Comparison of ENCODE assay signal across 14 cellular contexts in genomic region chr11:111531156-111531555, GRCh38. TPM values are rescaled to one million over a fixed set of nuclear protein-coding genes. Genes with fewer than 3 reads are reported as not detected.
DNase-seq lines count a peak whose midpoint lies in the region; ATAC-seq, FAIRE-seq and TF ChIP-seq lines count a peak whose summit lies in the region.
"Had no signal": no experiment of that assay in that cellular context is flagged by ENCODE, and none has a peak within 500 bp of the region (broad histone marks: within the 10 kb centered on the region; RNA-seq: fewer than 3 reads in every experiment).

No MANE protein-coding gene starts in this region.

- no peak for TF ChIP-seq RAD21 in A549 (conservative IDR thresholded peaks at IDR 0.05 in 1 of 2, IDR thresholded peaks at IDR 0.05 in 1 of 2)

- no peaks in the 10 kb centered on the region for H3K9me3 Mint-ChIP-seq in activated naive CD8-positive, alpha-beta T cell treated with anti-CD3 and anti-CD28 coated beads for 36 hours
- H3K9me3 Mint-ChIP-seq: activated naive CD4-positive, alpha-beta T cell treated with anti-CD3 and anti-CD28 coated beads, Interleukin-2, amount 50 U/mL, for 72 hours had no signal

- H3K27me3 Mint-ChIP-seq in activated naive CD8-positive, alpha-beta T cell treated with anti-CD3 and anti-CD28 coated beads for 36 hours, result peaks cover 11% of the 10 kb centered on the region

- H3K9me3 ChIP-seq in A549, result no peaks in the 10 kb centered on the region
- H3K9me3 ChIP-seq: psoas muscle had no signal

- ATAC-seq in A549 (peak in 1 of 2 experiments; percentile 39; a peak in 2 of 6 replicates), Right ventricle myocardium inferior (no peak), HG03139 (IDR thresholded peaks at IDR 0.05; ENCODE audit: unreplicated experiment) (no peak), GM18909 (IDR thresholded peaks at IDR 0.05; ENCODE audit: poor library complexity, unreplicated experiment) (no peak)

- peak overlapping the region; percentile 2 for H3K4me3 Mint-ChIP-seq in activated naive CD8-positive, alpha-beta T cell treated with anti-CD3 and anti-CD28 coated beads for 36 hours
- H3K4me3 Mint-ChIP-seq: T-helper 17 cell had no signal

- TF ChIP-seq POLR2A in A549 (IDR thresholded peaks at IDR 0.05; ENCODE audit: low read length), result no peak

- peak overlapping the region; percentile 34 to 42; a peak in 3 of 6 replicates for H3K27ac ChIP-seq in A549
- H3K27ac ChIP-seq: psoas muscle had no signal

- intact Hi-C loops in Right ventricle myocardium inferior (cut with DNase I), result no loop called here

- H3K4me1 ChIP-seq in A549, result peaks cover 38% of the 10 kb centered on the region
- H3K4me1 ChIP-seq: psoas muscle had no signal

- TF ChIP-seq CTCF in A549 (IDR thresholded peaks at IDR 0.05), result no peak

- DNase-seq in A549 (ENCODE audit: low read depth in 1 of 2, low spot score in 1 of 2), result no peak
- DNase-seq in HTR-8/SVneo (ENCODE audit: insufficient read length, low spot score), result no peak
- no peak for DNase-seq in activated naive CD8-positive, alpha-beta T cell treated with anti-CD3 and anti-CD28 coated beads for 36 hours
- DNase-seq in glomerular visceral epithelial cell (ENCODE audit: extremely low spot score), result peak; percentile 13
- DNase-seq in Right ventricle myocardium inferior (ENCODE audit: missing footprints), result no peak
- DNase-seq in DMS153 treated with DMSO at 0.1 percent for 48 hours (lab: John Stamatoyannopoulos, UW; ENCODE audit: unreplicated experiment), result no peak
- DNase-seq: DND-41, NCI-H1048, psoas muscle, T-helper 17 cell had no signal

- H3K4me3 ChIP-seq in A549, result no peak overlapping the region
- H3K4me3 ChIP-seq: psoas muscle had no signal

- FAIRE-seq in A549 (lab: Jason Lieb, UNC) (no peak), HTR-8/SVneo (lab: Jason Lieb, UNC) (peak; percentile 95)

- CTCF ChIA-PET in A549 (lab: Yijun Ruan, JAX), result interaction anchor here (1.6 kb wide), 1 partner anchor 24 kb away, joined by 3 read pairs; no protein-coding TSS in a partner anchor

- peak overlapping the region; percentile 61 for H3K4me2 ChIP-seq in A549

- peaks cover 2% of the 10 kb centered on the region for H3K36me3 Mint-ChIP-seq in activated naive CD8-positive, alpha-beta T cell treated with anti-CD3 and anti-CD28 coated beads for 36 hours
- H3K36me3 Mint-ChIP-seq: activated naive CD4-positive, alpha-beta T cell treated with anti-CD3 and anti-CD28 coated beads, Interleukin-2, amount 50 U/mL, for 72 hours had no signal

- POLR2A ChIA-PET in A549 (lab: Yijun Ruan, JAX), result interaction anchor here (0.9 to 2.3 kb wide), 2 partner anchors 9 to 19 kb away, joined by 3 to 6 read pairs; partner anchors contain the start of genes BTG4 and LAYN

- H3K4me1 Mint-ChIP-seq in activated naive CD8-positive, alpha-beta T cell treated with anti-CD3 and anti-CD28 coated beads for 36 hours, result peaks cover 61% of the 10 kb centered on the region

- peak overlapping the region; percentile 97 for H3K27ac Mint-ChIP-seq in activated naive CD8-positive, alpha-beta T cell treated with anti-CD3 and anti-CD28 coated beads for 36 hours
- H3K27ac Mint-ChIP-seq: T-helper 17 cell had no signal

- TF ChIP-seq EP300 in A549 (IDR thresholded peaks at IDR 0.05), result no peak

TF ChIP-seq in A549, 52 proteins besides CTCF, POLR2A, EP300 and RAD21:
- TF ChIP-seq FOXS1 (CRISPR knock-in tag; IDR thresholded peaks at IDR 0.05), result no peak
- TF ChIP-seq JUN (IDR thresholded peaks at IDR 0.05), result no peak
- TF ChIP-seq E2F6 (IDR thresholded peaks at IDR 0.05; ENCODE audit: borderline replicate concordance, low read depth), result no peak
- TF ChIP-seq RNF2 (IDR thresholded peaks at IDR 0.05; ENCODE audit: borderline replicate concordance, low read depth), result no peak
- TF ChIP-seq CHD4 (IDR thresholded peaks at IDR 0.05; ENCODE audit: borderline replicate concordance), result no peak
- no peak for TF ChIP-seq ZC3H11A (IDR thresholded peaks at IDR 0.05)
- no peak for TF ChIP-seq CBX8 (IDR thresholded peaks at IDR 0.05)
- TF ChIP-seq MAFK (IDR thresholded peaks at IDR 0.05; ENCODE audit: partially characterized antibody), result no peak
- TF ChIP-seq EHMT2 (IDR thresholded peaks at IDR 0.05; ENCODE audit: low read depth), result no peak
- TF ChIP-seq ESRRA (IDR thresholded peaks at IDR 0.05; ENCODE audit: borderline replicate concordance, low read length), result no peak

RNA-seq across cellular contexts. Expression of gene LAYN, which starts 9.4 kb away (rescaled TPM):
- polyA plus RNA-seq in A549 (2011; rRNA removed) (2.8 and 4.1 TPM in 2 replicates), A549 (2017; fragmentation: RNase III; extraction: RNeasy Plus Mini Kit Qiagen cat#74134 plus additional on column Dnase treatment) (9.0 to 12.2 TPM (median 12.0 TPM) in 3 replicates)
- 5.7 and 6.3 TPM in 2 replicates for polyA plus RNA-seq in A549 (2012; cell fraction: cytosol; rRNA removed)
- 2.3 and 6.3 TPM in 2 replicates for polyA plus RNA-seq in A549 (2012; cell fraction: nucleus; rRNA removed)
- polyA minus RNA-seq in A549 (2011; rRNA and poly(A)+ RNA removed), result 2.3 and 4.7 TPM in 2 replicates
- 10 to 100 TPM; 57.4 to 63.2 TPM for total RNA-seq in activated naive CD8-positive, alpha-beta T cell treated with anti-CD3 and anti-CD28 coated beads for 36 hours
- total RNA-seq in Right ventricle myocardium inferior, result 3.7 TPM

RNA-seq across cellular contexts. Expression of gene HOATZ, which starts 16.6 kb away (rescaled TPM):
- not detected in 2 replicates for polyA plus RNA-seq in A549 (2011; rRNA removed)
- polyA plus RNA-seq in A549 (2012; cell fraction: cytosol; rRNA removed), result not detected in 2 replicates
- polyA plus RNA-seq in A549 (2012; cell fraction: nucleus; rRNA removed), result not detected in 2 replicates
- not detected in 3 replicates for polyA plus RNA-seq in A549 (2017; fragmentation: RNase III; extraction: RNeasy Plus Mini Kit Qiagen cat#74134 plus additional on column Dnase treatment)
- polyA minus RNA-seq in A549 (2011; rRNA and poly(A)+ RNA removed), result not detected in 2 replicates
- total RNA-seq in activated naive CD8-positive, alpha-beta T cell treated with anti-CD3 and anti-CD28 coated beads for 36 hours, result not detected
- not detected for total RNA-seq in Right ventricle myocardium inferior
- total RNA-seq: activated naive CD4-positive, alpha-beta T cell treated with anti-CD3 and anti-CD28 coated beads, Interleukin-2, amount 50 U/mL, for 72 hours; psoas muscle; T-helper 17 cell; urinary bladder had no signal
- polyA plus RNA-seq: psoas muscle, urinary bladder had no signal

RNA-seq across cellular contexts. Expression of gene BTG4, which starts 19.0 kb away (rescaled TPM):
- polyA plus RNA-seq in A549 (2011; rRNA removed) (0.32 and 0.36 TPM in 2 replicates), A549 (2017; fragmentation: RNase III; extraction: RNeasy Plus Mini Kit Qiagen cat#74134 plus additional on column Dnase treatment) (0.23 to 0.38 TPM (median 0.34 TPM) in 3 replicates)
- polyA plus RNA-seq in A549 (2012; cell fraction: cytosol; rRNA removed), result 0.04 TPM in 1 of 2 replicates, not detected in the other
- 0.10 TPM in 1 of 2 replicates, not detected in the other for polyA plus RNA-seq in A549 (2012; cell fraction: nucleus; rRNA removed)
- 0.29 TPM in 1 of 2 replicates, not detected in the other for polyA minus RNA-seq in A549 (2011; rRNA and poly(A)+ RNA removed)
- under 1 TPM; 0.30 to 0.62 TPM for total RNA-seq in activated naive CD8-positive, alpha-beta T cell treated with anti-CD3 and anti-CD28 coated beads for 36 hours
- total RNA-seq in Right ventricle myocardium inferior, result not detected
- total RNA-seq: psoas muscle, T-helper 17 cell, urinary bladder had no signal
- polyA plus RNA-seq: psoas muscle, urinary bladder had no signal

Comparison
In these comparisons a context has a peak if more than half of its experiments do, and no peak if none do; other contexts are left out.
1. RNA of gene LAYN, which starts 9.4 kb away (total RNA-seq): 57.4 to 63.2 TPM in activated naive CD8-positive, alpha-beta T cell treated with anti-CD3 and anti-CD28 coated beads for 36 hours; 3.7 TPM in Right ventricle myocardium inferior (single experiment); every median in the first group is over 10 times any median in the second.